In genomic region chr13:73059460-73060250, GRCh38 we compare ENCODE assay signal across 8 cellular contexts. TPM values are rescaled to one million over a fixed set of nuclear protein-coding genes. Genes with fewer than 3 reads are reported as not detected.
DNase-seq lines count a peak whose midpoint lies in the region; ATAC-seq and TF ChIP-seq lines count a peak whose summit lies in the region.

No MANE protein-coding gene starts in this region.

- TF ChIP-seq CTCF in PC-3 (conservative IDR thresholded peaks at IDR 0.05; ENCODE audit: low read depth, low read length) (no peak), sigmoid colon (IDR thresholded peaks at IDR 0.05) (no peak)

- BruUV-seq in PC-3 (replicated peaks; lab: Mats Ljungman, UMichigan), result no TSS peak

- POLR2A ChIA-PET in PC-3 (lab: Charles Lee; ENCODE audit: unreplicated experiment), result interaction anchor here (0.6 to 0.7 kb wide), 5 partner anchors 22 to 277 kb away, joined by 4 to 20 read pairs (median 6); no protein-coding TSS in a partner anchor

- DNase-seq in AG20443 (ENCODE audit: low spot score) (peak; percentile 67), PC-3 (peak; percentile 43), left cardiac atrium (peak; percentile 40), sigmoid colon (peak; percentile 68), midbrain (lab: John Stamatoyannopoulos, UW) (no peak)
- peak; percentile 41 for DNase-seq in activated naive CD4-positive, alpha-beta T cell treated with anti-CD3 and anti-CD28 coated beads, Interleukin-2, amount 50 U/mL, for 16 hours

- ATAC-seq in GM18873 (IDR thresholded peaks at IDR 0.05; ENCODE audit: low FRiP score, unreplicated experiment), result peak; percentile 36
- peak; percentile 36 for ATAC-seq in HG03066 (IDR thresholded peaks at IDR 0.05; ENCODE audit: low read depth, unreplicated experiment)
- ATAC-seq in PC-3, result peak; percentile 2
- peak; percentile 7 to 44 for ATAC-seq in left cardiac atrium

- peaks cover 44% of the 10 kb centered on the region for H4K20me1 ChIP-seq in PC-3 (ENCODE audit: low read length)

- H3K27ac ChIP-seq in PC-3 (ENCODE audit: low read length) (peak overlapping the region; percentile 79), sigmoid colon (peak overlapping the region; percentile 78 to 85 (median 80))

- H2AFZ ChIP-seq in PC-3 (ENCODE audit: low read length), result no peak overlapping the region

- peaks cover 42% of the 10 kb centered on the region for H3K36me3 ChIP-seq in PC-3 (ENCODE audit: low read depth, low read length)
- no peaks in the 10 kb centered on the region for H3K36me3 ChIP-seq in sigmoid colon

- no peak for TF ChIP-seq EP300 in sigmoid colon (IDR thresholded peaks at IDR 0.05)

- H3K9ac ChIP-seq in PC-3 (ENCODE audit: low read length), result peak overlapping the region; percentile 93

- H3K9me3 ChIP-seq in PC-3 (ENCODE audit: low read length), result no peaks in the 10 kb centered on the region
- no peaks in the 10 kb centered on the region for H3K9me3 ChIP-seq in sigmoid colon

- H3K4me2 ChIP-seq in PC-3 (ENCODE audit: low read length), result peak overlapping the region; percentile 89; the same call in 1 of the 2 replicates

- H3K4me1 ChIP-seq in PC-3 (ENCODE audit: insufficient read depth, low read length), result peaks cover 51% of the 10 kb centered on the region
- peaks cover 0 to 18% (median 11%) of the 10 kb centered on the region in 4 donors for H3K4me1 ChIP-seq in sigmoid colon

- WGBS in sigmoid colon, 2 donors, result 0 to 1% methylated on average over 68 of the region's 68 CpGs

- peaks cover 3% of the 10 kb centered on the region for H3F3A ChIP-seq in PC-3 (ENCODE audit: low read length, unreplicated experiment)

- CTCF ChIA-PET in PC-3 (lab: Charles Lee), result no interaction called here

- peaks cover 74% of the 10 kb centered on the region for H3K79me2 ChIP-seq in PC-3 (ENCODE audit: low read length)

- no peak for TF ChIP-seq POLR2A in sigmoid colon (IDR thresholded peaks at IDR 0.05)

- intact Hi-C loops in PC-3 (cut with micrococcal nuclease) (loop anchor here (2.0 to 5.0 kb wide), 3 partner anchors 79 to 363 kb away; no protein-coding TSS in a partner anchor), left cardiac atrium (cut with DNase I) (no loop called here), sigmoid colon (cut with DNase I) (loop anchor here (5.0 kb wide), 2 partner anchors 277 to 648 kb away; partner anchors contain the start of genes DIS3 and PIBF1)

- peak overlapping the region; percentile 97 for H3K4me3 ChIP-seq in PC-3 (ENCODE audit: low read length)
- H3K4me3 ChIP-seq in sigmoid colon, result peak overlapping the region; percentile 66 to 98 (median 88)

- no peaks in the 10 kb centered on the region for H3K9me2 ChIP-seq in PC-3 (replicated peaks; ENCODE audit: low read length)

- H3K27me3 ChIP-seq in PC-3 (ENCODE audit: low read length) (no peaks in the 10 kb centered on the region), sigmoid colon (no peaks in the 10 kb centered on the region)

RNA-seq across cellular contexts. Expression of gene KLF5, which starts 0.8 kb away (rescaled TPM):
- total RNA-seq in PC-3 (2014; rRNA removed) (51.4 and 53.7 TPM in 2 replicates), left cardiac atrium (under 1 TPM; 0.73 to 0.82 TPM), sigmoid colon (1 to 10 TPM; 2.3 to 3.6 (median 3.0) TPM)
- 100 to 1,000 TPM; 116 to 169 (median 153) TPM for polyA plus RNA-seq in sigmoid colon

Comparison
In these comparisons a context has a peak if more than half of its experiments do, and no peak if none do; other contexts are left out.
1. RNA of gene KLF5, which starts 0.8 kb away (total RNA-seq): 51.4 to 53.7 TPM in PC-3; 2.3 to 3.6 TPM in sigmoid colon and 0.73 to 0.82 TPM in left cardiac atrium; every median in the first group is over 10 times any median in the second.
2. intact Hi-C loops: an anchor here in PC-3 (2.0 to 5.0 kb wide) and sigmoid colon (5.0 kb wide); none called in left cardiac atrium.
3. Peak in every context shown above with its lines, with median percentiles within 50 percentile points of each other: ATAC-seq.